In genomic region chr15:85708402-85708932, GRCh38 we compare ENCODE assay signal across 10 cellular contexts.
A peak's percentile ranks its signal among the peaks of the same experiment; 100 is the strongest.
DNase-seq lines count a peak whose midpoint lies in the region; ATAC-seq lines count a peak whose summit lies in the region.
"Had no signal": no experiment of that assay in that cellular context is flagged by ENCODE, and none has a peak within 500 bp of the region (broad histone marks: within the 10 kb centered on the region; RNA-seq: fewer than 3 reads in every experiment).

No MANE protein-coding gene starts in this region.

- no peaks in the 10 kb centered on the region for H3K9me3 ChIP-seq in effector memory CD4-positive, alpha-beta T cell (ENCODE audit: control insufficient read depth, low read length)
- H3K9me3 ChIP-seq in muscle layer of duodenum (ENCODE audit: control insufficient read depth in 1 of 2, low read length in 2 of 2), result no peaks in the 10 kb centered on the region

- peak overlapping the region; percentile 83 for H3K27ac ChIP-seq in effector memory CD4-positive, alpha-beta T cell (ENCODE audit: insufficient read depth, low read length, poor library complexity, severe bottlenecking)
- peak overlapping the region; percentile 93 for H3K27ac ChIP-seq in muscle layer of duodenum (ENCODE audit: low read length)

- intact Hi-C loops in Right ventricle myocardium inferior (cut with DNase I), result loop anchor here (5.0 kb wide), 3 partner anchors 41 to 126 kb away; no protein-coding TSS in a partner anchor
- intact Hi-C loops in cardiac septum (cut with DNase I), result loop anchor here (5.0 kb wide), 1 partner anchor 86 kb away; no protein-coding TSS in a partner anchor

- H3K36me3 ChIP-seq in effector memory CD4-positive, alpha-beta T cell (ENCODE audit: control insufficient read depth, insufficient read depth, low read length), result peaks cover 29% of the 10 kb centered on the region
- peaks cover 16 to 37% of the 10 kb centered on the region in 2 donors for H3K36me3 ChIP-seq in muscle layer of duodenum (ENCODE audit: control insufficient read depth in 1 of 2, insufficient read depth in 2 of 2, low read length in 2 of 2)

- no peaks in the 10 kb centered on the region for H3K27me3 ChIP-seq in effector memory CD4-positive, alpha-beta T cell (replicated peaks; ENCODE audit: control insufficient read depth, insufficient read depth, low read length, poor library complexity, severe bottlenecking)
- H3K27me3 ChIP-seq in muscle layer of duodenum (ENCODE audit: low read depth, low read length), result no peaks in the 10 kb centered on the region

- H3K4me1 ChIP-seq in effector memory CD4-positive, alpha-beta T cell (ENCODE audit: control insufficient read depth, insufficient read depth, low read length, poor library complexity, severe bottlenecking), result peaks cover 49% of the 10 kb centered on the region
- H3K4me1 ChIP-seq in muscle layer of duodenum (ENCODE audit: control insufficient read depth in 1 of 2, insufficient read depth in 2 of 2, low read length in 2 of 2), result peaks cover 22 to 28% of the 10 kb centered on the region in 2 donors

- H3K4me3 ChIP-seq in effector memory CD4-positive, alpha-beta T cell (ENCODE audit: insufficient read depth, low read depth, low read length, poor library complexity, severe bottlenecking), result no peak overlapping the region
- no peak overlapping the region for H3K4me3 ChIP-seq in muscle layer of duodenum (ENCODE audit: low read depth in 1 of 2, low read length in 2 of 2)

- ATAC-seq in Right ventricle myocardium inferior (peak; percentile 21), HG03280 (IDR thresholded peaks at IDR 0.05; ENCODE audit: unreplicated experiment) (no peak), HG02588 (IDR thresholded peaks at IDR 0.05; ENCODE audit: unreplicated experiment) (no peak), HG02885 (IDR thresholded peaks at IDR 0.05; ENCODE audit: poor library complexity, unreplicated experiment) (no peak)

- DNase-seq in Right ventricle myocardium inferior (ENCODE audit: missing footprints) (no peak), cardiac septum (ENCODE audit: low spot score) (no peak), epidermal melanocyte (ENCODE audit: insufficient read length, low spot score) (no peak)
- no peak for DNase-seq in effector memory CD4-positive, alpha-beta T cell
- DNase-seq: C1 segment of cervical spinal cord, NCI-H1048 had no signal
